ENCODE assay signal across 25 cellular contexts in the genomic region with DNA sequence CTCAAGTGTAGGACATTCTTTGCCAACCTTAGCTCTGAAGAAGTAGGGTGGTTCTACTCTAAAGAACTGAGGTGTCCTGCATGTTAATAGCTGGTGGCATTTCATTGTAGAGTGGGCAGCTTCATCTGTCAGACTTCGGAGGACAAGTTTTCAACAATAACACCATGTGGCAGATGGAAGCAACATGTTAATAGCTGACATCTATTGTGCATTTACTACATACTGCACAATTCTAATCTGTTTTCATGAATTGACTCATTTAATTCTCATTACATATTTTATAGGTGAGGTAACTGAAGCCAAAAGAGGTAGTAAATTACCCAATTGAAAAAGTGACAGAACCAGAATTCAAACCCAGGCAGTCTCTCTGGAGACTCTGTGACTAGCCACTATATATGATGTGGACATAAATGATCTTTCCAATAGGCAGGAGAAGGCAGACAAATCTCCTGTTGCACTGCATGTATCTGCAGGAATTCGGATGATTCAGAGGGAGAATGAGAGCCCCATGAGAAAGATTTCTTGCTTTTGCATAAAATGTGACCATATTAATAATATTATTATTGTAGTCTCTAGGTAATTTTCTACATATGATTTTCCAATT.
"Had no signal": no experiment of that assay in that cellular context is flagged by ENCODE, and none has a peak within 500 bp of the region (broad histone marks: within the 10 kb centered on the region; RNA-seq: fewer than 3 reads in every experiment).

No MANE protein-coding gene starts in this region.

- H3K27me3 Mint-ChIP-seq: activated CD4-positive, alpha-beta T cell treated with anti-CD3 and anti-CD28 coated beads, Interleukin-2, amount 10 ng/mL, durations not matched to agents 24 days and 14 days; activated CD8-positive, alpha-beta memory T cell treated with anti-CD3 and anti-CD28 coated beads, Interleukin-2, amount 10 ng/mL, durations not matched to agents 7 days and 5 days; activated naive CD4-positive, alpha-beta T cell treated with anti-CD3 and anti-CD28 coated beads, Interleukin-2, amount 50 U/mL, for 24 hours; activated T-cell treated with anti-CD3 and anti-CD28 coated beads, Interleukin-2, amount 50 U/mL, for 24 hours; T-helper 17 cell had no signal

- H3K27me3 ChIP-seq: ascending aorta, body of pancreas, cardiac muscle cell, Peyer's patch, SJCRH30 had no signal

- H3K9me3 Mint-ChIP-seq: activated CD4-positive, alpha-beta T cell treated with anti-CD3 and anti-CD28 coated beads, Interleukin-2, amount 10 ng/mL, durations not matched to agents 24 days and 14 days; activated T-helper 1 cell treated with anti-CD3 and anti-CD28 coated beads, Interleukin-12 subunit alpha, Interleukin-12 subunit beta, Interleukin-2, Interleukin-4 antibody, amounts not matched to agents 30 ng/mL and 10 ng/mL and 1 ng/mL, durations not matched to agents 14 hours and 24 hours and 36 hours had no signal

- H3K4me3 ChIP-seq: ascending aorta, body of pancreas, cardiac muscle cell, Peyer's patch, SJCRH30 had no signal

- H3K27ac Mint-ChIP-seq: activated CD4-positive, alpha-beta T cell treated with anti-CD3 and anti-CD28 coated beads, Interleukin-2, amount 10 ng/mL, durations not matched to agents 24 days and 14 days; activated CD8-positive, alpha-beta memory T cell treated with anti-CD3 and anti-CD28 coated beads, Interleukin-2, amount 10 ng/mL, durations not matched to agents 7 days and 5 days; activated naive CD4-positive, alpha-beta T cell treated with anti-CD3 and anti-CD28 coated beads, Interleukin-2, amount 50 U/mL, for 24 hours; activated T-cell treated with anti-CD3 and anti-CD28 coated beads, Interleukin-2, amount 50 U/mL, for 24 hours; activated T-helper 1 cell treated with anti-CD3 and anti-CD28 coated beads, Interleukin-12 subunit alpha, Interleukin-12 subunit beta, Interleukin-2, Interleukin-4 antibody, amounts not matched to agents 30 ng/mL and 10 ng/mL and 1 ng/mL, durations not matched to agents 14 hours and 24 hours and 36 hours; T-helper 17 cell; WTC11 had no signal

- H3K4me3 Mint-ChIP-seq: activated CD4-positive, alpha-beta T cell treated with anti-CD3 and anti-CD28 coated beads, Interleukin-2, amount 10 ng/mL, durations not matched to agents 24 days and 14 days; activated CD8-positive, alpha-beta memory T cell treated with anti-CD3 and anti-CD28 coated beads, Interleukin-2, amount 10 ng/mL, durations not matched to agents 7 days and 5 days; activated naive CD4-positive, alpha-beta T cell treated with anti-CD3 and anti-CD28 coated beads, Interleukin-2, amount 50 U/mL, for 24 hours; activated T-cell treated with anti-CD3 and anti-CD28 coated beads, Interleukin-2, amount 50 U/mL, for 24 hours; activated T-helper 1 cell treated with anti-CD3 and anti-CD28 coated beads, Interleukin-12 subunit alpha, Interleukin-12 subunit beta, Interleukin-2, Interleukin-4 antibody, amounts not matched to agents 30 ng/mL and 10 ng/mL and 1 ng/mL, durations not matched to agents 14 hours and 24 hours and 36 hours; T-helper 17 cell; WTC11 had no signal

- H3K4me1 Mint-ChIP-seq: activated CD4-positive, alpha-beta T cell treated with anti-CD3 and anti-CD28 coated beads, Interleukin-2, amount 10 ng/mL, durations not matched to agents 24 days and 14 days; activated CD8-positive, alpha-beta memory T cell treated with anti-CD3 and anti-CD28 coated beads, Interleukin-2, amount 10 ng/mL, durations not matched to agents 7 days and 5 days; activated naive CD4-positive, alpha-beta T cell treated with anti-CD3 and anti-CD28 coated beads, Interleukin-2, amount 50 U/mL, for 24 hours; T-helper 17 cell had no signal

- ATAC-seq: activated CD8-positive, alpha-beta memory T cell treated with anti-CD3 and anti-CD28 coated beads, Interleukin-2, amount 10 ng/mL, durations not matched to agents 7 days and 5 days; body of pancreas; T-helper 17 cell; WTC11 had no signal

- H3K36me3 Mint-ChIP-seq: activated CD8-positive, alpha-beta memory T cell treated with anti-CD3 and anti-CD28 coated beads, Interleukin-2, amount 10 ng/mL, durations not matched to agents 7 days and 5 days; activated naive CD4-positive, alpha-beta T cell treated with anti-CD3 and anti-CD28 coated beads, Interleukin-2, amount 50 U/mL, for 24 hours had no signal

- H3K4me1 ChIP-seq: ascending aorta, body of pancreas, Peyer's patch, SJCRH30 had no signal

- DNase-seq: activated CD4-positive, alpha-beta T cell treated with anti-CD3 and anti-CD28 coated beads, Interleukin-2, amount 10 ng/mL, durations not matched to agents 24 days and 14 days; activated CD4-positive, alpha-beta T cell treated with anti-CD3 and anti-CD28 coated beads, Interleukin-2, amount 50 U/mL, for 48 hours; activated CD4-positive, CD25-positive, alpha-beta regulatory T cell treated with anti-CD3 and anti-CD28 coated beads, Interleukin-2, amount 50 U/mL, for 72 hours; activated CD8-positive, alpha-beta memory T cell treated with anti-CD3 and anti-CD28 coated beads, Interleukin-2, amount 10 ng/mL, durations not matched to agents 7 days and 5 days; activated effector memory CD4-positive, alpha-beta T cell treated with Interleukin-2 at 50 U/mL for 16 hours; activated naive CD4-positive, alpha-beta T cell; activated T-cell treated with anti-CD3 and anti-CD28 coated beads, Interleukin-2, amount 50 U/mL, for 24 hours; body of pancreas; MM.1S; NCI-H1105; NCI-H1436; NCI-H1694 treated with DMSO at 0.1 percent for 48 hours; NCI-H2029 treated with DMSO at 0.1 percent for 48 hours; NCI-H524; Peyer's patch; Right ventricle myocardium superior; SJCRH30; T-helper 17 cell; T-helper 9 cell had no signal

- H3K36me3 ChIP-seq: ascending aorta, cardiac muscle cell, Peyer's patch, SJCRH30 had no signal

- H3K9me3 ChIP-seq: body of pancreas, Peyer's patch, SJCRH30 had no signal

- H3K27ac ChIP-seq: ascending aorta, body of pancreas, cardiac muscle cell, Peyer's patch, RWPE1, SJCRH30 had no signal
